In the genomic region with DNA sequence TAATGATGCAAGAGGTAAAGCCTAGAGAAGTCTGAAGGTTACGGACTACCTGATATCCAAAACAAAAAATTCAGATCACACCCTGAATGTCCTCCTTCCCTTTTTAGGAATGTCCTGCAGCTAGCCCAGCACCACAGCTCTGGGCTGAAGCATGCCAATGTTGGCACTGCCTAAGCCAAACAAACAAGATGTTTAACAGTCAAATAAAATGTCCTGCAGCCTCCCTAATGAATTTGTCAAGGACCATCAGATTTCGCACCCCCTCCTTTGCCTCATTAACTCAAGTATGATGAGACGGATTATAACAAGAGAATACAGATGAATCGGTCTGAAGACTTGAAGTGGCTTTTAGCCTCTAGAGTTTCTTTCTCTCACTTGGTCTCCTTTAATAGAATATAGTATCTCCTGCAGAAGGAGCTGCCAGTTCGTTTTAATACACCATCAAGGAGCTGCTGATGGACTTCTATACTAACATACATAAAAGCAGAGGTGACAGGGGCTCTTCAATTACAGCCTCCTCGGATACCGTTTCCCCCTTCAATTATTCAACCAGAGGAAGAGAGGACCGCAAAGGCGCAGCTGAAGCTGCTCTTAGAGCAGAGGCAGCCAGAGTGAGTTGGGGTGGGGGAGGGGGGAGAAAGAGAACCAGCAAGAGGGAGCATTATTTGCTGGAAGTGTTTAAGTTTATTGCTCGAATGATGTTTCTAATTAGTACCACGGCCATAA, we compare ENCODE assay signal across 10 cellular contexts. TPM values are rescaled to one million over a fixed set of nuclear protein-coding genes. Genes with fewer than 3 reads are reported as not detected.
A peak's percentile ranks its signal among the peaks of the same experiment; 100 is the strongest.
DNase-seq lines count a peak whose midpoint lies in the region; ATAC-seq and TF ChIP-seq lines count a peak whose summit lies in the region.
"Had no signal": no experiment of that assay in that cellular context is flagged by ENCODE, and none has a peak within 500 bp of the region (broad histone marks: within the 10 kb centered on the region; RNA-seq: fewer than 3 reads in every experiment).

No MANE protein-coding gene starts in this region.

- peak overlapping the region; percentile 50 to 52 for H3K4me3 ChIP-seq in foreskin fibroblast (ENCODE audit: low read depth in 1 of 2, low read length in 2 of 2)
- peak overlapping the region; percentile 82 for H3K4me3 ChIP-seq in rectal smooth muscle tissue (ENCODE audit: low read length)

- H3K4me1 ChIP-seq in rectal smooth muscle tissue (ENCODE audit: control insufficient read depth, insufficient read depth, low read length): peaks cover 13% of the 10 kb centered on the region

- no peaks in the 10 kb centered on the region for H3K27me3 ChIP-seq in rectal smooth muscle tissue (ENCODE audit: control insufficient read depth, insufficient read depth, low read length)

- peak overlapping the region; percentile 93 for H3K27ac ChIP-seq in rectal smooth muscle tissue (ENCODE audit: low read depth, low read length)

- ATAC-seq in HG02870 (IDR thresholded peaks at IDR 0.05; ENCODE audit: unreplicated experiment): no peak
- ATAC-seq in GM21367 (IDR thresholded peaks at IDR 0.05; ENCODE audit: unreplicated experiment): no peak
- ATAC-seq: stimulated activated naive CD8-positive, alpha-beta T cell treated with anti-CD3 and anti-CD28 coated beads, Interleukin-15, Interleukin-2, amounts not matched to agents 100 U/mL and 50 U/mL, for 24 hours had no signal

- DNase-seq in H4 (ENCODE audit: low spot score) (peak; percentile 38), NCI-H524 treated with DMSO at 0.1 percent for 48 hours (lab: John Stamatoyannopoulos, UW) (peak; percentile 84), foreskin fibroblast (no peak), HPDE6-E6E7 (ENCODE audit: extremely low spot score) (no peak), NCI-H345 treated with DMSO at 0.1 percent for 48 hours (lab: John Stamatoyannopoulos, UW; ENCODE audit: unreplicated experiment) (no peak)
- DNase-seq: RPMI8226; stimulated activated naive CD8-positive, alpha-beta T cell treated with anti-CD3 and anti-CD28 coated beads, Interleukin-15, Interleukin-2, amounts not matched to agents 100 U/mL and 50 U/mL, for 24 hours had no signal

- TF ChIP-seq CTCF in foreskin fibroblast (IDR thresholded peaks at IDR 0.05; ENCODE audit: low read depth, low read length): no peak

- H3K36me3 ChIP-seq in rectal smooth muscle tissue (ENCODE audit: control insufficient read depth, insufficient read depth, low read length): peaks cover 13% of the 10 kb centered on the region

- H3K9ac ChIP-seq in rectal smooth muscle tissue (ENCODE audit: low read length): peak overlapping the region; percentile 13

RNA-seq across cellular contexts. Expression of a gene that starts 3.0 kb away (rescaled TPM):
- total RNA-seq in H4 (2014; rRNA removed; shearing (Covaris generic)): 52.5 and 54.5 TPM in 2 replicates

Comparison
In these comparisons a context has a peak if more than half of its experiments do, and no peak if none do; other contexts are left out.
1. DNase-seq: peak in H4 (single experiment) and NCI-H524 treated with DMSO at 0.1 percent for 48 hours (single experiment); none in foreskin fibroblast (0 of 2), HPDE6-E6E7 (single experiment) and NCI-H345 treated with DMSO at 0.1 percent for 48 hours (single experiment).